Comparison of ENCODE assay signal across 2 cellular contexts in genomic region chr14:94129758-94130414, GRCh38.
TF ChIP-seq lines count a peak whose summit lies in the region.

No MANE protein-coding gene starts in this region.

TF ChIP-seq in WTC11, 78 proteins besides CTCF, POLR2A, EP300 and RAD21:
- TF ChIP-seq NR1H2 (CRISPR knock-in tag; IDR thresholded peaks at IDR 0.05), result no peak
- TF ChIP-seq FOXJ3 (CRISPR knock-in tag; IDR thresholded peaks at IDR 0.05; ENCODE audit: borderline replicate concordance), result no peak
- no peak for TF ChIP-seq NR2C2 (CRISPR knock-in tag; IDR thresholded peaks at IDR 0.05)
- no peak for TF ChIP-seq AFF4 (CRISPR knock-in tag; IDR thresholded peaks at IDR 0.05; ENCODE audit: borderline replicate concordance)
- TF ChIP-seq OVOL2 (CRISPR knock-in tag; IDR thresholded peaks at IDR 0.05; ENCODE audit: borderline replicate concordance), result no peak
- no peak for TF ChIP-seq ATF6 (CRISPR knock-in tag; IDR thresholded peaks at IDR 0.05)
- no peak for TF ChIP-seq ZNF425 (CRISPR knock-in tag; conservative IDR thresholded peaks at IDR 0.05)
- no peak for TF ChIP-seq FOXP1 (CRISPR knock-in tag; IDR thresholded peaks at IDR 0.05; ENCODE audit: borderline replicate concordance)
- no peak for TF ChIP-seq ZBTB43 (CRISPR knock-in tag; IDR thresholded peaks at IDR 0.05)
- no peak for TF ChIP-seq TP53 (CRISPR knock-in tag; IDR thresholded peaks at IDR 0.05)

TF ChIP-seq in endothelial cell of umbilical vein, 7 proteins besides CTCF, POLR2A, EP300 and RAD21:
- TF ChIP-seq FOS (IDR thresholded peaks at IDR 0.05; ENCODE audit: borderline replicate concordance, insufficient read depth, low read length) (no peak), EZH2 (IDR thresholded peaks at IDR 0.05; ENCODE audit: borderline replicate concordance, low read depth, low read length, severe bottlenecking) (no peak), POLR2AphosphoS5 (IDR thresholded peaks at IDR 0.05; ENCODE audit: insufficient read depth, low read depth, low read length) (no peak), JUN (IDR thresholded peaks at IDR 0.05; ENCODE audit: borderline replicate concordance, insufficient read depth, insufficient read length, low read depth) (no peak), MAX (IDR thresholded peaks at IDR 0.05; ENCODE audit: insufficient read depth, insufficient read length) (no peak), GATA2 (IDR thresholded peaks at IDR 0.05; ENCODE audit: insufficient read depth, insufficient read length, low read depth, low read length) (no peak), MYC (IDR thresholded peaks at IDR 0.05; ENCODE audit: low read depth, low read length) (no peak)
